Comparison of ENCODE assay signal across 17 cellular contexts in genomic region chr12:106994579-106995220, GRCh38. TPM values are rescaled to one million over a fixed set of nuclear protein-coding genes. Genes with fewer than 3 reads are reported as not detected.
DNase-seq lines count a peak whose midpoint lies in the region; ATAC-seq and TF ChIP-seq lines count a peak whose summit lies in the region.
"Had no signal": no experiment of that assay in that cellular context is flagged by ENCODE, and none has a peak within 500 bp of the region (broad histone marks: within the 10 kb centered on the region; RNA-seq: fewer than 3 reads in every experiment).

No MANE protein-coding gene starts in this region.

- peaks cover 4% of the 10 kb centered on the region for H3K36me3 ChIP-seq in rectal smooth muscle tissue (ENCODE audit: control insufficient read depth, insufficient read depth, low read length)

- peaks cover 6% of the 10 kb centered on the region for H3K4me1 ChIP-seq in rectal smooth muscle tissue (ENCODE audit: control insufficient read depth, insufficient read depth, low read length)
- H3K4me1 ChIP-seq: BLaER1 treated with 17β-estradiol and CSF1 and Interleukin-3, amounts not matched to agents 10 nM and 100 nM had no signal

- no peak overlapping the region for H3K9ac ChIP-seq in rectal smooth muscle tissue (ENCODE audit: low read length)
- H3K9ac ChIP-seq: BLaER1 treated with 17β-estradiol and CSF1 and Interleukin-3, amounts not matched to agents 10 nM and 100 nM had no signal

- no peaks in the 10 kb centered on the region for H3K27me3 ChIP-seq in rectal smooth muscle tissue (ENCODE audit: control insufficient read depth, insufficient read depth, low read length)
- H3K27me3 ChIP-seq: BLaER1 treated with 17β-estradiol and CSF1 and Interleukin-3, amounts not matched to agents 10 nM and 100 nM had no signal

- TF ChIP-seq CTCF in fibroblast of villous mesenchyme (IDR thresholded peaks at IDR 0.05; ENCODE audit: insufficient read depth, low read depth, low read length) = no peak

- H3K27ac ChIP-seq in rectal smooth muscle tissue (ENCODE audit: low read depth, low read length) = peak overlapping the region; percentile 51
- H3K27ac ChIP-seq: BLaER1 treated with 17β-estradiol and CSF1 and Interleukin-3, amounts not matched to agents 10 nM and 100 nM had no signal

- DNase-seq in AG20443 (ENCODE audit: low spot score) (peak; percentile 75), fibroblast of villous mesenchyme (ENCODE audit: low read depth) (peak; percentile 64), DMS114 treated with DMSO at 0.1 percent for 48 hours (lab: John Stamatoyannopoulos, UW; ENCODE audit: unreplicated experiment) (no peak), COLO668 (lab: John Stamatoyannopoulos, UW; ENCODE audit: unreplicated experiment) (no peak)
- DNase-seq: activated CD8-positive, alpha-beta T cell treated with anti-CD3 and anti-CD28 coated beads, Interleukin-2, amount 10 ng/mL, durations not matched to agents 7 days and 5 days; amniotic stem cell; hypothalamus; Kasumi-1; NCI-H1930; NCI-H526 had no signal

- ATAC-seq in SK-N-SH treated with all-trans-retinoic acid at 6 μM for 48 hours (peak; percentile 88), HG03469 (IDR thresholded peaks at IDR 0.05; ENCODE audit: unreplicated experiment) (no peak), HG02938 (IDR thresholded peaks at IDR 0.05; ENCODE audit: unreplicated experiment) (no peak)
- ATAC-seq: activated CD8-positive, alpha-beta T cell treated with anti-CD3 and anti-CD28 coated beads, Interleukin-2, amount 10 ng/mL, durations not matched to agents 7 days and 5 days; activated T-helper 17 cell treated with anti-CD3 and anti-CD28 coated beads, Interleukin-2, amount 50 U/mL, for 72 hours had no signal

- no peak overlapping the region for H3K4me3 ChIP-seq in fibroblast of villous mesenchyme (ENCODE audit: low read depth, low read length)
- H3K4me3 ChIP-seq in rectal smooth muscle tissue (ENCODE audit: low read length) = no peak overlapping the region
- H3K4me3 ChIP-seq: BLaER1 treated with 17β-estradiol and CSF1 and Interleukin-3, amounts not matched to agents 10 nM and 100 nM; coronary artery had no signal

TF ChIP-seq in SK-N-SH treated with all-trans-retinoic acid at 6 μM for 48 hours, 23 proteins besides CTCF, POLR2A, EP300 and RAD21:
- no peak for TF ChIP-seq CSDC2 (CRISPR knock-in tag; IDR thresholded peaks at IDR 0.05)
- no peak for TF ChIP-seq ARNTL (CRISPR knock-in tag; IDR thresholded peaks at IDR 0.05; ENCODE audit: borderline replicate concordance, low read depth)
- TF ChIP-seq CSRNP3 (CRISPR knock-in tag; IDR thresholded peaks at IDR 0.05) = no peak
- no peak for TF ChIP-seq TCF4 (CRISPR knock-in tag; IDR thresholded peaks at IDR 0.05; ENCODE audit: borderline replicate concordance)
- no peak for TF ChIP-seq ZFP30 (CRISPR knock-in tag; IDR thresholded peaks at IDR 0.05)
- TF ChIP-seq PATZ1 (CRISPR knock-in tag; IDR thresholded peaks at IDR 0.05; ENCODE audit: borderline replicate concordance) = no peak
- no peak for TF ChIP-seq SNAI2 (CRISPR knock-in tag; IDR thresholded peaks at IDR 0.05)
- TF ChIP-seq BACH2 (CRISPR knock-in tag; IDR thresholded peaks at IDR 0.05; ENCODE audit: borderline replicate concordance) = no peak
- no peak for TF ChIP-seq ZNF565 (CRISPR knock-in tag; conservative IDR thresholded peaks at IDR 0.05; ENCODE audit: low read depth)
- no peak for TF ChIP-seq TSHZ2 (CRISPR knock-in tag; IDR thresholded peaks at IDR 0.05)
- TF ChIP-seq ESRRG (CRISPR knock-in tag; IDR thresholded peaks at IDR 0.05) = no peak

RNA-seq across cellular contexts. Expression of gene MTERF2, which starts 7.8 kb away (rescaled TPM):
- 3.9 and 7.3 TPM in 2 replicates for total RNA-seq in fibroblast of villous mesenchyme

RNA-seq across cellular contexts. Expression of gene TMEM263, which starts 39.0 kb away (rescaled TPM):
- 116 and 194 TPM in 2 replicates for total RNA-seq in fibroblast of villous mesenchyme

Comparison
In these comparisons a context has a peak if more than half of its experiments do, and no peak if none do; other contexts are left out.
1. DNase-seq: peak in AG20443 (single experiment) and fibroblast of villous mesenchyme (single experiment); none in DMS114 treated with DMSO at 0.1 percent for 48 hours (single experiment) and COLO668 (single experiment).